Comparison of ENCODE assay signal across 1 cellular context in genomic region chr10:73648975-73649829, GRCh38.
TF ChIP-seq lines count a peak whose summit lies in the region.

No MANE protein-coding gene starts in this region.

TF ChIP-seq in IMR-90, 13 proteins besides CTCF, POLR2A, EP300 and RAD21:
- no peak for TF ChIP-seq MAZ (IDR thresholded peaks at IDR 0.05; ENCODE audit: borderline replicate concordance, low read depth, low read length)
- no peak for TF ChIP-seq MAFK (IDR thresholded peaks at IDR 0.05; ENCODE audit: low read depth, low read length)
- TF ChIP-seq BHLHE40 (IDR thresholded peaks at IDR 0.05; ENCODE audit: low read depth, low read length) = no peak
- TF ChIP-seq SMC3 (IDR thresholded peaks at IDR 0.05; ENCODE audit: low read depth, low read length) = no peak
- TF ChIP-seq CHD1 (IDR thresholded peaks at IDR 0.05; ENCODE audit: low read depth, low read length) = no peak
- TF ChIP-seq ELK1 (IDR thresholded peaks at IDR 0.05; ENCODE audit: borderline replicate concordance, low read depth, low read length) = no peak
- no peak for TF ChIP-seq RFX5 (IDR thresholded peaks at IDR 0.05; ENCODE audit: low read depth, low read length)
